Comparison of ENCODE assay signal across 8 cellular contexts in the genomic region with DNA sequence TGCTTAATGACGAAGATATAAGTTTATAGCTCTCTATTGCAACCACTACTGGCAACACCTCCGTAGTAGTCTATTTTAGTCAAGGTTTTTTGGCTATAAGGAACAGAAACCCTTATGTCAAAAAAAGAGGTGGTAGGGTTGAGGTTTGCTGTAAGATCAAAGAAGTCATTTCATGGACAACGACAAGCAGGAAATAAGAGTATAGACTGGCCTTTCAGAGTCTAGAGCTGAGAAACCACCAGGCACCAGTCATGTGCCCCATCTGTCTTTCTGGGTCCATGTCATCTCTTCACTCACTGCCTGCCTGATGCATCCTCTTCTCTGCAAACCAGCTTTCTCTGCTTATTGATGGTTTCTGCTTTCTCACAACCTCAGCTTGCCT. TPM values are rescaled to one million over a fixed set of nuclear protein-coding genes. Genes with fewer than 3 reads are reported as not detected.
DNase-seq lines count a peak whose midpoint lies in the region; ATAC-seq and TF ChIP-seq lines count a peak whose summit lies in the region.

No MANE protein-coding gene starts in this region.

- POLR2A ChIA-PET in naive thymus-derived CD8-positive, alpha-beta T cell (lab: Charles Lee) = interaction anchor here (0.9 kb wide), 1 partner anchor 14 kb away, joined by 4 read pairs; no protein-coding TSS in a partner anchor

- ATAC-seq in GM18907 (IDR thresholded peaks at IDR 0.05; ENCODE audit: unreplicated experiment) = peak; percentile 96
- ATAC-seq in HG02610 (IDR thresholded peaks at IDR 0.05; ENCODE audit: unreplicated experiment) = peak; percentile 94
- ATAC-seq in naive thymus-derived CD8-positive, alpha-beta T cell = peak; percentile 58 to 82

- DNase-seq in NOMO-1 treated with DMSO at 0.1 percent for 48 hours (lab: John Stamatoyannopoulos, UW; ENCODE audit: unreplicated experiment) (peak; percentile 89), glutamatergic neuron (no peak), DMS153 treated with DMSO at 0.1 percent for 48 hours (lab: John Stamatoyannopoulos, UW; ENCODE audit: unreplicated experiment) (no peak), caudate nucleus (lab: John Stamatoyannopoulos, UW) (no peak), endothelial cell (ENCODE audit: low spot score) (no peak)
- DNase-seq in naive thymus-derived CD8-positive, alpha-beta T cell = peak in 5 of 10 donors; percentile 13 to 44 (median 22)

- H3K9me3 Mint-ChIP-seq in naive thymus-derived CD8-positive, alpha-beta T cell = peaks cover 0 to 9% (median 4%) of the 10 kb centered on the region in 9 donors
- H3K9me3 Mint-ChIP-seq in glutamatergic neuron (ENCODE audit: unreplicated experiment) (peaks cover 4% of the 10 kb centered on the region), endothelial cell (ENCODE audit: unreplicated experiment) (no peaks in the 10 kb centered on the region)

- TF ChIP-seq CTCF in glutamatergic neuron (IDR thresholded peaks at IDR 0.05; ENCODE audit: partially characterized antibody, unreplicated experiment) (no peak), endothelial cell (IDR thresholded peaks at IDR 0.05; ENCODE audit: unreplicated experiment) (no peak)

- H3K4me3 Mint-ChIP-seq in naive thymus-derived CD8-positive, alpha-beta T cell = peak overlapping the region in 5 of 10 donors; percentile 20 to 43 (median 34)
- no peak overlapping the region for H3K4me3 Mint-ChIP-seq in glutamatergic neuron (ENCODE audit: unreplicated experiment)
- no peak overlapping the region for H3K4me3 Mint-ChIP-seq in endothelial cell (ENCODE audit: unreplicated experiment)

- peak overlapping the region in 7 of 10 donors; percentile 26 to 99 (median 90) for H3K27ac Mint-ChIP-seq in naive thymus-derived CD8-positive, alpha-beta T cell
- H3K27ac Mint-ChIP-seq in glutamatergic neuron (ENCODE audit: unreplicated experiment) (no peak overlapping the region), endothelial cell (ENCODE audit: unreplicated experiment) (no peak overlapping the region)

- H3K27me3 Mint-ChIP-seq in naive thymus-derived CD8-positive, alpha-beta T cell = no peaks in the 10 kb centered on the region
- H3K27me3 Mint-ChIP-seq in glutamatergic neuron (ENCODE audit: unreplicated experiment) = peaks cover 2% of the 10 kb centered on the region
- H3K27me3 Mint-ChIP-seq in endothelial cell (ENCODE audit: unreplicated experiment) = no peaks in the 10 kb centered on the region

- peaks cover 0 to 8% (median 4%) of the 10 kb centered on the region in 3 donors for H3K36me3 Mint-ChIP-seq in naive thymus-derived CD8-positive, alpha-beta T cell
- H3K36me3 Mint-ChIP-seq in glutamatergic neuron (ENCODE audit: unreplicated experiment) = peaks cover 10% of the 10 kb centered on the region
- no peaks in the 10 kb centered on the region for H3K36me3 Mint-ChIP-seq in endothelial cell (ENCODE audit: low read depth, unreplicated experiment)

- peaks cover 25 to 67% (median 41%) of the 10 kb centered on the region in 4 donors for H3K4me1 Mint-ChIP-seq in naive thymus-derived CD8-positive, alpha-beta T cell
- H3K4me1 Mint-ChIP-seq in glutamatergic neuron (ENCODE audit: low read depth, unreplicated experiment) (peaks cover 8% of the 10 kb centered on the region), endothelial cell (ENCODE audit: unreplicated experiment) (peaks cover 9% of the 10 kb centered on the region)

- H3K27ac ChIP-seq in caudate nucleus (ENCODE audit: low read depth, low read length) = no peak overlapping the region

RNA-seq across cellular contexts. Expression of a gene that starts 42.7 kb away (rescaled TPM):
- total RNA-seq in naive thymus-derived CD8-positive, alpha-beta T cell = 1 to 10 TPM; 3.8 to 6.5 TPM
- polyA plus RNA-seq in naive thymus-derived CD8-positive, alpha-beta T cell = under 1 TPM in 2 of 3 donors, not detected in 1; 0.02 to 0.27 TPM
- total RNA-seq in glutamatergic neuron (ENCODE audit: unreplicated experiment) (0.83 TPM), endothelial cell (ENCODE audit: unreplicated experiment) (8.2 TPM)

Comparison
In these comparisons a context has a peak if more than half of its experiments do, and no peak if none do; other contexts are left out.
1. H3K27ac Mint-ChIP-seq: peak in naive thymus-derived CD8-positive, alpha-beta T cell (7 of 10); none in glutamatergic neuron (single experiment) and endothelial cell (single experiment).
2. Peak in every context shown above with its lines, with median percentiles within 50 percentile points of each other: ATAC-seq.